ENCODE assay signal across 15 cellular contexts in genomic region chr6:131867744-131868143, GRCh38. TPM values are rescaled to one million over a fixed set of nuclear protein-coding genes. Genes with fewer than 3 reads are reported as not detected.
"Had no signal": no experiment of that assay in that cellular context is flagged by ENCODE, and none has a peak within 500 bp of the region (broad histone marks: within the 10 kb centered on the region; RNA-seq: fewer than 3 reads in every experiment).

No MANE protein-coding gene starts in this region.

- H3K27ac Mint-ChIP-seq: activated naive CD4-positive, alpha-beta T cell treated with anti-CD3 and anti-CD28 coated beads, Interleukin-2, amount 10 ng/mL, durations not matched to agents 7 days and 5 days; activated T-helper 2 cell treated with anti-CD3 and anti-CD28 coated beads, Interferon-gamma antibody, Interleukin-2, Interleukin-4, amounts not matched to agents 10 μg/mL and 5 μg/mL and 100 μg/mL, durations not matched to agents 14 hours and 24 hours and 36 hours; brain; naive thymus-derived CD8-positive, alpha-beta T cell; stimulated activated memory B cell treated with anti-CD40 and anti-IgM and Interleukin-4, amounts not matched to agents 10 μg/mL and 1 μg/mL and 100 μg/mL, for 72 hours had no signal

- H3K27me3 Mint-ChIP-seq: activated naive CD4-positive, alpha-beta T cell treated with anti-CD3 and anti-CD28 coated beads, Interleukin-2, amount 10 ng/mL, durations not matched to agents 7 days and 5 days; brain; stimulated activated memory B cell treated with anti-CD40 and anti-IgM and Interleukin-4, amounts not matched to agents 10 μg/mL and 1 μg/mL and 100 μg/mL, for 72 hours had no signal

- H3K4me3 Mint-ChIP-seq: activated naive CD4-positive, alpha-beta T cell treated with anti-CD3 and anti-CD28 coated beads, Interleukin-2, amount 10 ng/mL, durations not matched to agents 7 days and 5 days; brain; naive thymus-derived CD8-positive, alpha-beta T cell; stimulated activated memory B cell treated with anti-CD40 and anti-IgM and Interleukin-4, amounts not matched to agents 10 μg/mL and 1 μg/mL and 100 μg/mL, for 72 hours had no signal

- H3K9me3 ChIP-seq: transverse colon had no signal

- H3K27ac ChIP-seq: transverse colon had no signal

- H3K4me1 Mint-ChIP-seq: activated naive CD4-positive, alpha-beta T cell treated with anti-CD3 and anti-CD28 coated beads, Interleukin-2, amount 10 ng/mL, durations not matched to agents 7 days and 5 days; naive thymus-derived CD8-positive, alpha-beta T cell; stimulated activated memory B cell treated with anti-CD40 and anti-IgM and Interleukin-4, amounts not matched to agents 10 μg/mL and 1 μg/mL and 100 μg/mL, for 72 hours had no signal

- H3K9me3 Mint-ChIP-seq: activated naive CD4-positive, alpha-beta T cell treated with anti-CD3 and anti-CD28 coated beads, Interleukin-2, amount 10 ng/mL, durations not matched to agents 7 days and 5 days; activated T-helper 2 cell treated with anti-CD3 and anti-CD28 coated beads, Interferon-gamma antibody, Interleukin-2, Interleukin-4, amounts not matched to agents 10 μg/mL and 5 μg/mL and 100 μg/mL, durations not matched to agents 14 hours and 24 hours and 36 hours; brain; naive thymus-derived CD8-positive, alpha-beta T cell; stimulated activated memory B cell treated with anti-CD40 and anti-IgM and Interleukin-4, amounts not matched to agents 10 μg/mL and 1 μg/mL and 100 μg/mL, for 72 hours had no signal

- H3K36me3 ChIP-seq: transverse colon had no signal

- H3K27me3 ChIP-seq: transverse colon had no signal

- H3K4me3 ChIP-seq: lung, transverse colon had no signal

- H3K36me3 Mint-ChIP-seq: activated naive CD4-positive, alpha-beta T cell treated with anti-CD3 and anti-CD28 coated beads, Interleukin-2, amount 10 ng/mL, durations not matched to agents 7 days and 5 days; brain; naive thymus-derived CD8-positive, alpha-beta T cell; stimulated activated memory B cell treated with anti-CD40 and anti-IgM and Interleukin-4, amounts not matched to agents 10 μg/mL and 1 μg/mL and 100 μg/mL, for 72 hours had no signal

- DNase-seq: activated CD4-positive, alpha-beta T cell treated with anti-CD3 and anti-CD28 coated beads, Interleukin-2, amount 50 U/mL, for 1 hour; activated naive CD4-positive, alpha-beta T cell treated with anti-CD3 and anti-CD28 coated beads, Interleukin-2, amount 10 ng/mL, durations not matched to agents 7 days and 5 days; activated T-cell treated with anti-CD3 and anti-CD28 coated beads for 4 hours; cerebellar nuclear complex; dermis blood vessel endothelial cell; hippocampal formation; left cardiac atrium; naive thymus-derived CD8-positive, alpha-beta T cell; right cardiac atrium; T-helper 2 cell; transverse colon had no signal

RNA-seq across cellular contexts. Expression of gene ENPP1, which starts 59.9 kb away (rescaled TPM):
- polyA plus RNA-seq: naive thymus-derived CD8-positive, alpha-beta T cell had no signal
